Comparison of ENCODE assay signal across 1 cellular context in genomic region chr14:73458219-73458976, GRCh38.
A peak's percentile ranks its signal among the peaks of the same experiment; 100 is the strongest.
TF ChIP-seq lines count a peak whose summit lies in the region.

TSS of gene NUMB (minus strand) at chr14:73458546. CDS start at chr14:73355751, 102,795 bp downstream.

TF ChIP-seq in GM12878, 131 proteins besides CTCF, POLR2A, EP300 and RAD21 (continued from another document and continues in another):
- TF ChIP-seq REST (IDR thresholded peaks at IDR 0.05; ENCODE audit: low read depth, low read length) (no peak), CBX3 (IDR thresholded peaks at IDR 0.05; ENCODE audit: borderline replicate concordance, low read depth) (no peak), FOXK2 (IDR thresholded peaks at IDR 0.05) (no peak), SIN3A (IDR thresholded peaks at IDR 0.05; ENCODE audit: low read depth, low read length) (no peak), TCF12 (IDR thresholded peaks at IDR 0.05; ENCODE audit: low read depth, low read length) (no peak), TAF1 (IDR thresholded peaks at IDR 0.05; ENCODE audit: borderline replicate concordance, low read depth, low read length) (peak; percentile 83; the same call in 1 of the 2 replicates), ZBTB11 (CRISPR knock-in tag; IDR thresholded peaks at IDR 0.05) (no peak), PML (IDR thresholded peaks at IDR 0.05; ENCODE audit: low read length) (no peak), SKIL (IDR thresholded peaks at IDR 0.05; ENCODE audit: low read depth, poor library complexity, severe bottlenecking) (peak; percentile 98), NR2C2 (IDR thresholded peaks at IDR 0.05; ENCODE audit: borderline replicate concordance, control insufficient read depth, insufficient read length, low read depth) (no peak), CEBPZ (IDR thresholded peaks at IDR 0.05; ENCODE audit: low read depth, low read length) (peak; percentile 91), TBL1XR1 (IDR thresholded peaks at IDR 0.05; ENCODE audit: low read depth, low read length) (no peak), ZNF384 (IDR thresholded peaks at IDR 0.05; ENCODE audit: borderline replicate concordance, low read depth, low read length) (no peak), ZSCAN29 (IDR thresholded peaks at IDR 0.05) (no peak), PAX5 (IDR thresholded peaks at IDR 0.05; ENCODE audit: borderline replicate concordance, low read depth, low read length) (no peak), SPI1 (IDR thresholded peaks at IDR 0.05; ENCODE audit: borderline replicate concordance, insufficient read depth, low read depth, low read length) (no peak), SREBF2 (IDR thresholded peaks at IDR 0.05; ENCODE audit: low read length) (no peak), BACH1 (IDR thresholded peaks at IDR 0.05; ENCODE audit: borderline replicate concordance) (peak; percentile 42; the same call in 1 of the 2 replicates)
- TF ChIP-seq, protein P1, sequence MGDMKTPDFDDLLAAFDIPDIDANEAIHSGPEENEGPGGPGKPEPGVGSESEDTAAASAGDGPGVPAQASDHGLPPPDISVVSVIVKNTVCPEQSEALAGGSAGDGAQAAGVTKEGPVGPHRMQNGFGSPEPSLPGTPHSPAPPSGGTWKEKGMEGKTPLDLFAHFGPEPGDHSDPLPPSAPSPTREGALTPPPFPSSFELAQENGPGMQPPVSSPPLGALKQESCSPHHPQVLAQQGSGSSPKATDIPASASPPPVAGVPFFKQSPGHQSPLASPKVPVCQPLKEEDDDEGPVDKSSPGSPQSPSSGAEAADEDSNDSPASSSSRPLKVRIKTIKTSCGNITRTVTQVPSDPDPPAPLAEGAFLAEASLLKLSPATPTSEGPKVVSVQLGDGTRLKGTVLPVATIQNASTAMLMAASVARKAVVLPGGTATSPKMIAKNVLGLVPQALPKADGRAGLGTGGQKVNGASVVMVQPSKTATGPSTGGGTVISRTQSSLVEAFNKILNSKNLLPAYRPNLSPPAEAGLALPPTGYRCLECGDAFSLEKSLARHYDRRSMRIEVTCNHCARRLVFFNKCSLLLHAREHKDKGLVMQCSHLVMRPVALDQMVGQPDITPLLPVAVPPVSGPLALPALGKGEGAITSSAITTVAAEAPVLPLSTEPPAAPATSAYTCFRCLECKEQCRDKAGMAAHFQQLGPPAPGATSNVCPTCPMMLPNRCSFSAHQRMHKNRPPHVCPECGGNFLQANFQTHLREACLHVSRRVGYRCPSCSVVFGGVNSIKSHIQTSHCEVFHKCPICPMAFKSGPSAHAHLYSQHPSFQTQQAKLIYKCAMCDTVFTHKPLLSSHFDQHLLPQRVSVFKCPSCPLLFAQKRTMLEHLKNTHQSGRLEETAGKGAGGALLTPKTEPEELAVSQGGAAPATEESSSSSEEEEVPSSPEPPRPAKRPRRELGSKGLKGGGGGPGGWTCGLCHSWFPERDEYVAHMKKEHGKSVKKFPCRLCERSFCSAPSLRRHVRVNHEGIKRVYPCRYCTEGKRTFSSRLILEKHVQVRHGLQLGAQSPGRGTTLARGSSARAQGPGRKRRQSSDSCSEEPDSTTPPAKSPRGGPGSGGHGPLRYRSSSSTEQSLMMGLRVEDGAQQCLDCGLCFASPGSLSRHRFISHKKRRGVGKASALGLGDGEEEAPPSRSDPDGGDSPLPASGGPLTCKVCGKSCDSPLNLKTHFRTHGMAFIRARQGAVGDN (IDR thresholded peaks at IDR 0.05) = no peak
- TF ChIP-seq, protein P2, sequence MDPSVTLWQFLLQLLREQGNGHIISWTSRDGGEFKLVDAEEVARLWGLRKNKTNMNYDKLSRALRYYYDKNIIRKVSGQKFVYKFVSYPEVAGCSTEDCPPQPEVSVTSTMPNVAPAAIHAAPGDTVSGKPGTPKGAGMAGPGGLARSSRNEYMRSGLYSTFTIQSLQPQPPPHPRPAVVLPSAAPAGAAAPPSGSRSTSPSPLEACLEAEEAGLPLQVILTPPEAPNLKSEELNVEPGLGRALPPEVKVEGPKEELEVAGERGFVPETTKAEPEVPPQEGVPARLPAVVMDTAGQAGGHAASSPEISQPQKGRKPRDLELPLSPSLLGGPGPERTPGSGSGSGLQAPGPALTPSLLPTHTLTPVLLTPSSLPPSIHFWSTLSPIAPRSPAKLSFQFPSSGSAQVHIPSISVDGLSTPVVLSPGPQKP (IDR thresholded peaks at IDR 0.05; ENCODE audit: low read depth, low read length) = 0 out of 2 replicates have a peak, but pooled peaks have one; percentile 5
- TF ChIP-seq, protein P3, sequence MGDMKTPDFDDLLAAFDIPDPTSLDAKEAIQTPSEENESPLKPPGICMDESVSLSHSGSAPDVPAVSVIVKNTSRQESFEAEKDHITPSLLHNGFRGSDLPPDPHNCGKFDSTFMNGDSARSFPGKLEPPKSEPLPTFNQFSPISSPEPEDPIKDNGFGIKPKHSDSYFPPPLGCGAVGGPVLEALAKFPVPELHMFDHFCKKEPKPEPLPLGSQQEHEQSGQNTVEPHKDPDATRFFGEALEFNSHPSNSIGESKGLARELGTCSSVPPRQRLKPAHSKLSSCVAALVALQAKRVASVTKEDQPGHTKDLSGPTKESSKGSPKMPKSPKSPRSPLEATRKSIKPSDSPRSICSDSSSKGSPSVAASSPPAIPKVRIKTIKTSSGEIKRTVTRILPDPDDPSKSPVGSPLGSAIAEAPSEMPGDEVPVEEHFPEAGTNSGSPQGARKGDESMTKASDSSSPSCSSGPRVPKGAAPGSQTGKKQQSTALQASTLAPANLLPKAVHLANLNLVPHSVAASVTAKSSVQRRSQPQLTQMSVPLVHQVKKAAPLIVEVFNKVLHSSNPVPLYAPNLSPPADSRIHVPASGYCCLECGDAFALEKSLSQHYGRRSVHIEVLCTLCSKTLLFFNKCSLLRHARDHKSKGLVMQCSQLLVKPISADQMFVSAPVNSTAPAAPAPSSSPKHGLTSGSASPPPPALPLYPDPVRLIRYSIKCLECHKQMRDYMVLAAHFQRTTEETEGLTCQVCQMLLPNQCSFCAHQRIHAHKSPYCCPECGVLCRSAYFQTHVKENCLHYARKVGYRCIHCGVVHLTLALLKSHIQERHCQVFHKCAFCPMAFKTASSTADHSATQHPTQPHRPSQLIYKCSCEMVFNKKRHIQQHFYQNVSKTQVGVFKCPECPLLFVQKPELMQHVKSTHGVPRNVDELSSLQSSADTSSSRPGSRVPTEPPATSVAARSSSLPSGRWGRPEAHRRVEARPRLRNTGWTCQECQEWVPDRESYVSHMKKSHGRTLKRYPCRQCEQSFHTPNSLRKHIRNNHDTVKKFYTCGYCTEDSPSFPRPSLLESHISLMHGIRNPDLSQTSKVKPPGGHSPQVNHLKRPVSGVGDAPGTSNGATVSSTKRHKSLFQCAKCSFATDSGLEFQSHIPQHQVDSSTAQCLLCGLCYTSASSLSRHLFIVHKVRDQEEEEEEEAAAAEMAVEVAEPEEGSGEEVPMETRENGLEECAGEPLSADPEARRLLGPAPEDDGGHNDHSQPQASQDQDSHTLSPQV (IDR thresholded peaks at IDR 0.05) = no peak
- TF ChIP-seq, protein P4, sequence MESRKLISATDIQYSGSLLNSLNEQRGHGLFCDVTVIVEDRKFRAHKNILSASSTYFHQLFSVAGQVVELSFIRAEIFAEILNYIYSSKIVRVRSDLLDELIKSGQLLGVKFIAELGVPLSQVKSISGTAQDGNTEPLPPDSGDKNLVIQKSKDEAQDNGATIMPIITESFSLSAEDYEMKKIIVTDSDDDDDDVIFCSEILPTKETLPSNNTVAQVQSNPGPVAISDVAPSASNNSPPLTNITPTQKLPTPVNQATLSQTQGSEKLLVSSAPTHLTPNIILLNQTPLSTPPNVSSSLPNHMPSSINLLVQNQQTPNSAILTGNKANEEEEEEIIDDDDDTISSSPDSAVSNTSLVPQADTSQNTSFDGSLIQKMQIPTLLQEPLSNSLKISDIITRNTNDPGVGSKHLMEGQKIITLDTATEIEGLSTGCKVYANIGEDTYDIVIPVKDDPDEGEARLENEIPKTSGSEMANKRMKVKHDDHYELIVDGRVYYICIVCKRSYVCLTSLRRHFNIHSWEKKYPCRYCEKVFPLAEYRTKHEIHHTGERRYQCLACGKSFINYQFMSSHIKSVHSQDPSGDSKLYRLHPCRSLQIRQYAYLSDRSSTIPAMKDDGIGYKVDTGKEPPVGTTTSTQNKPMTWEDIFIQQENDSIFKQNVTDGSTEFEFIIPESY (IDR thresholded peaks at IDR 0.05) = no peak; the same call in 1 of the 2 replicates
- TF ChIP-seq, protein P5, sequence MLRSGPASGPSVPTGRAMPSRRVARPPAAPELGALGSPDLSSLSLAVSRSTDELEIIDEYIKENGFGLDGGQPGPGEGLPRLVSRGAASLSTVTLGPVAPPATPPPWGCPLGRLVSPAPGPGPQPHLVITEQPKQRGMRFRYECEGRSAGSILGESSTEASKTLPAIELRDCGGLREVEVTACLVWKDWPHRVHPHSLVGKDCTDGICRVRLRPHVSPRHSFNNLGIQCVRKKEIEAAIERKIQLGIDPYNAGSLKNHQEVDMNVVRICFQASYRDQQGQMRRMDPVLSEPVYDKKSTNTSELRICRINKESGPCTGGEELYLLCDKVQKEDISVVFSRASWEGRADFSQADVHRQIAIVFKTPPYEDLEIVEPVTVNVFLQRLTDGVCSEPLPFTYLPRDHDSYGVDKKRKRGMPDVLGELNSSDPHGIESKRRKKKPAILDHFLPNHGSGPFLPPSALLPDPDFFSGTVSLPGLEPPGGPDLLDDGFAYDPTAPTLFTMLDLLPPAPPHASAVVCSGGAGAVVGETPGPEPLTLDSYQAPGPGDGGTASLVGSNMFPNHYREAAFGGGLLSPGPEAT (IDR thresholded peaks at IDR 0.05; ENCODE audit: low read depth) = peak; percentile 25; the same call in 1 of the 2 replicates
